ENCODE assay signal across 16 cellular contexts in the genomic region with DNA sequence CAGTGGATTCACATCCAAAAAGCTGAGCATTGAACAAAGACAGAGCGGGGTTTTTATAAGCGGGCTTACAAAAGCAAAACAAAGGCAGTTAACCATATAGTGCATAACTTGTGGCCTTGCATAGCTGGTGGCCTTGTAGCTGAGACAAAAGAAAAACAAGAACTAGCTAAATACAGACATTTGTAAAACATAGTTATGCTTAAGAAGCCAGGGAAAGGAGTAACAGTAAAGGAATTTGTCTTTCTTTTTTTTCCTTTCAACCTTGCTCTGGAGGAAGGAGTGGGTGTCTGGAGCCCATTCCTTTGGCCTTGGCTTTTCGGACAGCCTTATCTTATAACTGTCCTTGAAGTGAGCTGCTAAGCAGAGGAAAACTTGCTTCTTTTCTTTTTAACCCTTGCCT. TPM values are rescaled to one million over a fixed set of nuclear protein-coding genes. Genes with fewer than 3 reads are reported as not detected.
DNase-seq lines count a peak whose midpoint lies in the region; FAIRE-seq and TF ChIP-seq lines count a peak whose summit lies in the region.
"Not testable (repeated sequence)": the region's sequence is repeated elsewhere in the genome, so short reads cannot be mapped to it uniquely, and the experiment has no call there.
"Had no signal": no experiment of that assay in that cellular context is flagged by ENCODE, and none has a peak within 500 bp of the region (broad histone marks: within the 10 kb centered on the region; RNA-seq: fewer than 3 reads in every experiment).

No MANE protein-coding gene starts in this region.

- FAIRE-seq in astrocyte (lab: Jason Lieb, UNC), result not testable (repeated sequence)
- peak; percentile 24 for FAIRE-seq in H1 (lab: Jason Lieb, UNC)

- H3K79me2 ChIP-seq in astrocyte (ENCODE audit: insufficient read depth, low read length); H1 (ENCODE audit: control insufficient read depth in 1 of 2, insufficient read depth in 2 of 2, low read length in 2 of 2): not testable (repeated sequence)

- TF ChIP-seq RAD21 in H1 (IDR thresholded peaks at IDR 0.05 in 1 of 2, conservative IDR thresholded peaks at IDR 0.05 in 1 of 2; ENCODE audit: low read depth in 2 of 2, low read length in 2 of 2), result not testable (repeated sequence)

- not testable (repeated sequence) for H2BK15ac ChIP-seq in H1 (ENCODE audit: low read length)

- not testable (repeated sequence) for H3K14ac ChIP-seq in H1 (ENCODE audit: insufficient read length)

- DNase-seq in NCI-H226, result peak; percentile 33
- peak; percentile 93 for DNase-seq in astrocyte (ENCODE audit: low read depth)
- not testable (repeated sequence) for DNase-seq in H1 (ENCODE audit: low read depth in 1 of 2, low spot score in 2 of 2); nephron progenitor cell
- DNase-seq in iris pigment epithelial cell (ENCODE audit: low read depth), result peak; percentile 86
- peak; percentile 45 for DNase-seq in smooth muscle cell of the brain vasculature (ENCODE audit: low read depth, low spot score)

- TF ChIP-seq POLR2A in H1 (IDR thresholded peaks at IDR 0.05; ENCODE audit: control extremely low read depth in 1 of 2, low read depth in 2 of 2, low read length in 2 of 2), result not testable (repeated sequence)

- not testable (repeated sequence) for H3K27me3 ChIP-seq in astrocyte (ENCODE audit: insufficient read depth, low read length); H1 (replicated peaks in 1 of 4; ENCODE audit: control insufficient read depth in 3 of 4, extremely low read depth in 1 of 4, insufficient read depth in 3 of 4, low read length in 3 of 4)

- 38% methylated on average over 3 of the region's 3 CpGs; no CpG with 5 or more reads in 1 of the 2 experiments for WGBS in H1 (ENCODE audit: extremely low coverage in 1 of 2, insufficient coverage in 1 of 2, insufficient read length in 1 of 2, insufficient replicate concordance in 2 of 2, low coverage in 1 of 2, low lambda C conversion rate in 2 of 2, missing lambda C conversion rate in 1 of 2), 2 experiments

- H2AK5ac ChIP-seq in H1 (ENCODE audit: low read depth, low read length), result not testable (repeated sequence)

- peak overlapping the region; percentile 72 for H3K27ac ChIP-seq in astrocyte (ENCODE audit: low read depth, low read length)
- H3K27ac ChIP-seq in H1 (ENCODE audit: low read depth, low read length), result not testable (repeated sequence)

- H3K9me3 ChIP-seq in ES-I3 (ENCODE audit: control insufficient read depth, insufficient read depth, low read length); astrocyte (ENCODE audit: insufficient read depth, low read depth, low read length); H1 (ENCODE audit: insufficient read depth in 2 of 2, low read depth in 1 of 2, low read length in 1 of 2): not testable (repeated sequence)

- CTCF ChIA-PET in H1 (lab: Charles Lee; ENCODE audit: partially characterized antibody), result interaction anchor here (0.6 to 14.6 kb wide), 10 partner anchors 16 to 311 kb away, joined by 3 to 207 read pairs (median 3); partner anchors contain the start of gene KLHDC8A

- H3K4ac ChIP-seq in H1 (replicated peaks; ENCODE audit: insufficient read length, low read depth, low read length), result not testable (repeated sequence)

- POLR2A ChIA-PET in H1 (lab: Charles Lee; ENCODE audit: partially characterized antibody), result not testable (repeated sequence)

- not testable (repeated sequence) for H2BK120ac ChIP-seq in H1 (replicated peaks; ENCODE audit: low read depth, low read length)

- H2AFZ ChIP-seq in astrocyte (ENCODE audit: low read depth, low read length); H1 (ENCODE audit: low read length): not testable (repeated sequence)

- H3K56ac ChIP-seq in H1 (replicated peaks; ENCODE audit: insufficient read length, low read depth, low read length), result not testable (repeated sequence)

- peak overlapping the region; percentile 58; the same call in 1 of the 2 replicates for H2BK5ac ChIP-seq in H1 (ENCODE audit: low read depth, low read length)

- H4K20me1 ChIP-seq in astrocyte (ENCODE audit: insufficient read depth, low read length); H1 (replicated peaks in 1 of 2; ENCODE audit: control insufficient read depth in 1 of 2, insufficient read depth in 2 of 2, low read length in 2 of 2): not testable (repeated sequence)

- H3K27me3 Mint-ChIP-seq in astrocyte (ENCODE audit: low read depth, unreplicated experiment); nephron progenitor cell (ENCODE audit: low read depth, poor library complexity): not testable (repeated sequence)

- H3K9me3 Mint-ChIP-seq in astrocyte (ENCODE audit: unreplicated experiment); nephron progenitor cell: not testable (repeated sequence)

- not testable (repeated sequence) for H3K18ac ChIP-seq in H1 (ENCODE audit: extremely low read depth, low read length)

- H3K23me2 ChIP-seq in H1 (ENCODE audit: low read depth, low read length), result not testable (repeated sequence)

- H3K4me1 Mint-ChIP-seq in astrocyte (ENCODE audit: low read depth, unreplicated experiment) (peaks cover 67% of the 10 kb centered on the region), nephron progenitor cell (peaks cover 66% of the 10 kb centered on the region)

- H3K36me3 ChIP-seq in ES-I3 (ENCODE audit: insufficient read depth, low read length); astrocyte (ENCODE audit: insufficient read depth, low read length); H1 (ENCODE audit: control insufficient read depth in 2 of 4, insufficient read depth in 4 of 4, low read length in 3 of 4): not testable (repeated sequence)

- not testable (repeated sequence) for H3K79me1 ChIP-seq in H1 (ENCODE audit: low read depth, low read length)

- peak overlapping the region; percentile 81 for H3K4me2 ChIP-seq in astrocyte (ENCODE audit: low read length)
- peak overlapping the region; percentile 7 to 59 for H3K4me2 ChIP-seq in H1 (ENCODE audit: insufficient read depth in 1 of 2, low read depth in 2 of 2, low read length in 2 of 2)

- not testable (repeated sequence) for TF ChIP-seq EP300 in H1 (IDR thresholded peaks at IDR 0.05; ENCODE audit: borderline replicate concordance in 1 of 2, low read depth in 2 of 2, low read length in 2 of 2)

- not testable (repeated sequence) for H3K23ac ChIP-seq in H1 (ENCODE audit: insufficient read length)

- not testable (repeated sequence) for H2BK12ac ChIP-seq in H1 (ENCODE audit: low read depth, low read length)

- not testable (repeated sequence) for H3K4me3 Mint-ChIP-seq in astrocyte (ENCODE audit: unreplicated experiment)
- H3K4me3 Mint-ChIP-seq in nephron progenitor cell, result peak overlapping the region; percentile 57

- peak overlapping the region; percentile 60 for H3K27ac Mint-ChIP-seq in astrocyte (ENCODE audit: unreplicated experiment)
- H3K27ac Mint-ChIP-seq in nephron progenitor cell, result not testable (repeated sequence)

- H3K4me1 ChIP-seq in ES-I3 (ENCODE audit: insufficient read depth, low read length), result peaks cover 57% of the 10 kb centered on the region
- H3K4me1 ChIP-seq in astrocyte (ENCODE audit: insufficient read depth, low read length), result peaks cover 60% of the 10 kb centered on the region
- H3K4me1 ChIP-seq in H1 (replicated peaks in 1 of 4; ENCODE audit: control insufficient read depth in 3 of 4, insufficient read depth in 4 of 4, low read length in 3 of 4), result peaks cover 9 to 25% (median 19%) of the 10 kb centered on the region in 4 experiments; a peak in 5 of 7 replicates

- H2BK20ac ChIP-seq in H1 (ENCODE audit: low read length), result 0 out of 2 replicates have a peak overlapping the region, but pooled peaks have one; percentile 38

- not testable (repeated sequence) for H4K5ac ChIP-seq in H1 (ENCODE audit: insufficient read length, low read depth, low read length)

- peak overlapping the region; percentile 17; the same call in 1 of the 2 replicates for H3K9ac ChIP-seq in ES-I3 (ENCODE audit: low read depth, low read length)
- H3K9ac ChIP-seq in astrocyte (ENCODE audit: low read length), result peak overlapping the region; percentile 58
- not testable (repeated sequence) for H3K9ac ChIP-seq in H1 (replicated peaks in 1 of 4; ENCODE audit: extremely low read depth in 1 of 4, low read depth in 3 of 4, low read length in 3 of 4)

- H3K4me3 ChIP-seq in astrocyte (ENCODE audit: insufficient read depth, low read depth, low read length), result peak overlapping the region; percentile 25
- not testable (repeated sequence) for H3K4me3 ChIP-seq in H1 (ENCODE audit: extremely low read depth in 1 of 4, insufficient read depth in 2 of 4, low read depth in 3 of 4, low read length in 4 of 4)

- not testable (repeated sequence) for H4K91ac ChIP-seq in H1 (replicated peaks; ENCODE audit: insufficient read length, low read length)

- TF ChIP-seq CTCF in astrocyte (IDR thresholded peaks at IDR 0.05; ENCODE audit: insufficient read depth, low read depth, low read length); H1 (IDR thresholded peaks at IDR 0.05; ENCODE audit: control extremely low read depth in 1 of 3, insufficient read depth in 1 of 3, low read depth in 1 of 3, low read length in 3 of 3); nephron progenitor cell (IDR thresholded peaks at IDR 0.05): not testable (repeated sequence)

- H4K8ac ChIP-seq in H1 (ENCODE audit: extremely low read depth, insufficient read depth, low read length), result not testable (repeated sequence)

- not testable (repeated sequence) for H3K36me3 Mint-ChIP-seq in astrocyte (ENCODE audit: low read depth, unreplicated experiment); nephron progenitor cell (ENCODE audit: low read depth)

RNA-seq across cellular contexts. Expression of gene KLHDC8A, which starts 15.5 kb away (rescaled TPM):
- 0.39 and 0.50 TPM in 2 replicates for total RNA-seq in astrocyte
- 2.5 and 3.4 TPM in 2 replicates for total RNA-seq in H1 (2021; fragmentation: NEBNext Ultra II Directional; extraction: Animal tissue kit (Norgen Biotek cat#: 25700))
- 1.9 and 2.5 TPM in 2 replicates for polyA plus RNA-seq in H1 (2011; rRNA removed)
- 2.4 TPM for polyA plus RNA-seq in H1 (2011; cell fraction: cytosol; rRNA removed)
- 2.4 TPM for polyA plus RNA-seq in H1 (2011; cell fraction: nucleus; rRNA removed)
- 0.83 to 2.1 TPM (median 1.5 TPM) in 4 replicates for polyA plus RNA-seq in H1 (2012, experiment 1 of 2)
- 1.4 TPM for polyA plus RNA-seq in H1 (2012, experiment 2 of 2)
- polyA plus RNA-seq in H1 (2013, experiment 1 of 2), result 3.5 TPM
- 3.8 TPM for polyA plus RNA-seq in H1 (2013, experiment 2 of 2)
- 2.5 and 4.2 TPM in 2 replicates for polyA minus RNA-seq in H1 (2011; rRNA and poly(A)+ RNA removed)
- 1.4 TPM for polyA minus RNA-seq in H1 (2011; cell fraction: cytosol; rRNA and poly(A)+ RNA removed)
- 1.00 TPM for polyA minus RNA-seq in H1 (2011; cell fraction: nucleus; rRNA and poly(A)+ RNA removed)
- total RNA-seq: activated CD8-positive, alpha-beta memory T cell treated with anti-CD3 and anti-CD28 coated beads, Interleukin-2, amount 10 ng/mL, durations not matched to agents 7 days and 5 days; activated naive CD8-positive, alpha-beta T cell treated with anti-CD3 and anti-CD28 coated beads for 36 hours; bronchial epithelial cell; Calu3; CD4-positive, CD25-positive, alpha-beta regulatory T cell; foreskin keratinocyte; PC-9 had no signal
- polyA plus RNA-seq: foreskin keratinocyte had no signal

RNA-seq across cellular contexts. Expression of gene LEMD1, which starts 49.6 kb away (rescaled TPM):
- total RNA-seq in astrocyte, result 2.5 and 3.1 TPM in 2 replicates
- 9.7 and 10.5 TPM in 2 replicates for total RNA-seq in H1 (2021; fragmentation: NEBNext Ultra II Directional; extraction: Animal tissue kit (Norgen Biotek cat#: 25700))
- 10.0 and 10.8 TPM in 2 replicates for polyA plus RNA-seq in H1 (2011; rRNA removed)
- 10.9 TPM for polyA plus RNA-seq in H1 (2011; cell fraction: cytosol; rRNA removed)
- 23.6 TPM for polyA plus RNA-seq in H1 (2011; cell fraction: nucleus; rRNA removed)
- 10.3 to 15.4 TPM (median 12.6 TPM) in 4 replicates for polyA plus RNA-seq in H1 (2012, experiment 1 of 2)
- 7.8 TPM for polyA plus RNA-seq in H1 (2012, experiment 2 of 2)
- 6.0 TPM for polyA plus RNA-seq in H1 (2013, experiment 1 of 2)
- 5.7 TPM for polyA plus RNA-seq in H1 (2013, experiment 2 of 2)
- polyA minus RNA-seq in H1 (2011; rRNA and poly(A)+ RNA removed), result 14.7 and 17.6 TPM in 2 replicates
- 13.7 TPM for polyA minus RNA-seq in H1 (2011; cell fraction: cytosol; rRNA and poly(A)+ RNA removed)
- 13.6 TPM for polyA minus RNA-seq in H1 (2011; cell fraction: nucleus; rRNA and poly(A)+ RNA removed)
- total RNA-seq: CD4-positive, CD25-positive, alpha-beta regulatory T cell; posterior vena cava; right cardiac atrium had no signal
- polyA plus RNA-seq: CD4-positive, CD25-positive, alpha-beta regulatory T cell; right cardiac atrium had no signal

RNA-seq across cellular contexts. Expression of gene NUAK2, which starts 50.7 kb away (rescaled TPM):
- total RNA-seq in astrocyte, result 35.3 and 49.4 TPM in 2 replicates
- 12.7 and 12.9 TPM in 2 replicates for total RNA-seq in H1 (2021; fragmentation: NEBNext Ultra II Directional; extraction: Animal tissue kit (Norgen Biotek cat#: 25700))
- polyA plus RNA-seq in H1 (2011; rRNA removed), result 9.4 and 14.5 TPM in 2 replicates
- 8.0 TPM for polyA plus RNA-seq in H1 (2011; cell fraction: cytosol; rRNA removed)
- polyA plus RNA-seq in H1 (2011; cell fraction: nucleus; rRNA removed), result 13.3 TPM
- 13.2 to 13.7 TPM (median 13.5 TPM) in 4 replicates for polyA plus RNA-seq in H1 (2012, experiment 1 of 2)
- 12.2 TPM for polyA plus RNA-seq in H1 (2012, experiment 2 of 2)
- polyA plus RNA-seq in H1 (2013, experiment 1 of 2), result 5.4 TPM
- 5.1 TPM for polyA plus RNA-seq in H1 (2013, experiment 2 of 2)
- polyA minus RNA-seq in H1 (2011; rRNA and poly(A)+ RNA removed), result 12.4 and 13.8 TPM in 2 replicates
- 15.0 TPM for polyA minus RNA-seq in H1 (2011; cell fraction: cytosol; rRNA and poly(A)+ RNA removed)
- polyA minus RNA-seq in H1 (2011; cell fraction: nucleus; rRNA and poly(A)+ RNA removed), result 13.2 TPM
